In genomic region chr18:58400337-58400885, GRCh38 we compare ENCODE assay signal across 13 cellular contexts.
DNase-seq lines count a peak whose midpoint lies in the region; ATAC-seq and TF ChIP-seq lines count a peak whose summit lies in the region.
"Had no signal": no experiment of that assay in that cellular context is flagged by ENCODE, and none has a peak within 500 bp of the region (broad histone marks: within the 10 kb centered on the region; RNA-seq: fewer than 3 reads in every experiment).

No MANE protein-coding gene starts in this region.

- no peak overlapping the region for H3K4me3 Mint-ChIP-seq in activated CD4-positive, alpha-beta T cell treated with anti-CD3 and anti-CD28 coated beads, Interleukin-2, amount 10 ng/mL, durations not matched to agents 7 days and 5 days
- H3K4me3 Mint-ChIP-seq: nephron progenitor cell had no signal

- no peaks in the 10 kb centered on the region for H3K9me2 ChIP-seq in OCI-LY7 (ENCODE audit: insufficient read depth, low read length)

- H3K27ac Mint-ChIP-seq in activated CD4-positive, alpha-beta T cell treated with anti-CD3 and anti-CD28 coated beads, Interleukin-2, amount 10 ng/mL, durations not matched to agents 7 days and 5 days, result peak overlapping the region; percentile 69
- H3K27ac Mint-ChIP-seq: nephron progenitor cell had no signal

- H3K36me3 Mint-ChIP-seq in activated CD4-positive, alpha-beta T cell treated with anti-CD3 and anti-CD28 coated beads, Interleukin-2, amount 10 ng/mL, durations not matched to agents 7 days and 5 days (ENCODE audit: low read depth), result no peaks in the 10 kb centered on the region

- H3K4me2 ChIP-seq in OCI-LY7 (ENCODE audit: low read length), result no peak overlapping the region
- H3K4me2 ChIP-seq: KMS-11 had no signal

- H3K9me3 Mint-ChIP-seq in activated CD4-positive, alpha-beta T cell treated with anti-CD3 and anti-CD28 coated beads, Interleukin-2, amount 10 ng/mL, durations not matched to agents 7 days and 5 days, result no peaks in the 10 kb centered on the region
- H3K9me3 Mint-ChIP-seq: nephron progenitor cell had no signal

- H3K79me2 ChIP-seq in OCI-LY7 (ENCODE audit: insufficient read depth, low read depth, low read length), result no peaks in the 10 kb centered on the region

- H3K9me3 ChIP-seq in OCI-LY7 (ENCODE audit: low read length), result no peaks in the 10 kb centered on the region
- H3K9me3 ChIP-seq: SJSA1 had no signal

- POLR2A ChIA-PET in activated CD4-positive, alpha-beta T cell treated with anti-CD3 and anti-CD28 coated beads, Interleukin-2, amount 10 ng/mL, durations not matched to agents 7 days and 5 days (lab: Charles Lee), result no interaction called here
- POLR2A ChIA-PET in OCI-LY7 (lab: Charles Lee), result no interaction called here

- peaks cover 37% of the 10 kb centered on the region for H3K4me1 Mint-ChIP-seq in activated CD4-positive, alpha-beta T cell treated with anti-CD3 and anti-CD28 coated beads, Interleukin-2, amount 10 ng/mL, durations not matched to agents 7 days and 5 days

- no peaks in the 10 kb centered on the region for H3K27me3 Mint-ChIP-seq in activated CD4-positive, alpha-beta T cell treated with anti-CD3 and anti-CD28 coated beads, Interleukin-2, amount 10 ng/mL, durations not matched to agents 7 days and 5 days

- no peak overlapping the region for H2AFZ ChIP-seq in OCI-LY7 (ENCODE audit: low read length)

- intact Hi-C loops in OCI-LY7 (cut with micrococcal nuclease; ENCODE audit: unreplicated experiment), result no loop called here

- TF ChIP-seq CTCF in OCI-LY7 (conservative IDR thresholded peaks at IDR 0.05; ENCODE audit: low read length), result no peak

- CTCF ChIA-PET in activated CD4-positive, alpha-beta T cell treated with anti-CD3 and anti-CD28 coated beads, Interleukin-2, amount 10 ng/mL, durations not matched to agents 7 days and 5 days (lab: Charles Lee), result no interaction called here
- CTCF ChIA-PET in OCI-LY7 (lab: Charles Lee; ENCODE audit: unreplicated experiment), result no interaction called here

- H3K27ac ChIP-seq in OCI-LY7 (ENCODE audit: low read depth, low read length, poor library complexity, severe bottlenecking), result no peak overlapping the region
- H3K27ac ChIP-seq: epithelial cell of prostate, KMS-11, SJSA1 had no signal

- no peaks in the 10 kb centered on the region for H3K36me3 ChIP-seq in OCI-LY7 (ENCODE audit: insufficient read depth, low read length)

- H3K4me3 ChIP-seq in OCI-LY7 (ENCODE audit: low read depth, low read length, poor library complexity, severe bottlenecking), result no peak overlapping the region
- H3K4me3 ChIP-seq: SJSA1 had no signal

- peak; percentile 28 for DNase-seq in activated CD4-positive, alpha-beta T cell treated with anti-CD3 and anti-CD28 coated beads, Interleukin-2, amount 10 ng/mL, durations not matched to agents 7 days and 5 days
- no peak for DNase-seq in activated CD4-positive, alpha-beta T cell treated with anti-CD3 and anti-CD28 coated beads, Interleukin-2, amount 50 U/mL, for 4 hours
- DNase-seq in NCI-H1694 treated with DMSO at 0.1 percent for 48 hours (lab: John Stamatoyannopoulos, UW), result peak; percentile 49
- peak; percentile 8 for DNase-seq in central memory CD4-positive, alpha-beta T cell
- DNase-seq in stimulated activated CD4-positive, alpha-beta T cell treated with anti-CD3 and anti-CD28 coated beads, Interleukin-12 subunit alpha, Interleukin-12 subunit beta, amount 100 ng/mL, for 48 hours (ENCODE audit: low read depth in 2 of 3, low spot score in 1 of 3), result peak; percentile 3 to 35 (median 9)
- DNase-seq in OCI-LY7 (ENCODE audit: low spot score), result no peak
- DNase-seq: NCI-H345, nephron progenitor cell had no signal

- ATAC-seq in HG02884 (IDR thresholded peaks at IDR 0.05; ENCODE audit: unreplicated experiment), result no peak
- ATAC-seq in HG03520 (IDR thresholded peaks at IDR 0.05; ENCODE audit: unreplicated experiment), result no peak

- H4K20me1 ChIP-seq in OCI-LY7 (ENCODE audit: insufficient read depth, low read length), result no peaks in the 10 kb centered on the region

- no peaks in the 10 kb centered on the region for H3K4me1 ChIP-seq in OCI-LY7 (ENCODE audit: insufficient read depth, low read length, poor library complexity, severe bottlenecking)

- BruUV-seq in OCI-LY7 (replicated peaks; lab: Mats Ljungman, UMichigan), result no TSS peak

Comparison
In these comparisons a context has a peak if more than half of its experiments do, and no peak if none do; other contexts are left out.
1. DNase-seq: peak in activated CD4-positive, alpha-beta T cell treated with anti-CD3 and anti-CD28 coated beads, Interleukin-2, amount 10 ng/mL, durations not matched to agents 7 days and 5 days (single experiment), NCI-H1694 treated with DMSO at 0.1 percent for 48 hours (single experiment), central memory CD4-positive, alpha-beta T cell (single experiment) and stimulated activated CD4-positive, alpha-beta T cell treated with anti-CD3 and anti-CD28 coated beads, Interleukin-12 subunit alpha, Interleukin-12 subunit beta, amount 100 ng/mL, for 48 hours (3 of 3); none in activated CD4-positive, alpha-beta T cell treated with anti-CD3 and anti-CD28 coated beads, Interleukin-2, amount 50 U/mL, for 4 hours (0 of 2) and OCI-LY7 (single experiment).